In genomic region chr11:36456136-36456535, GRCh38 we compare ENCODE assay signal across 1 cellular context.
TF ChIP-seq lines count a peak whose summit lies in the region.

No MANE protein-coding gene starts in this region.

TF ChIP-seq in SK-N-SH, 30 proteins besides CTCF, POLR2A, EP300 and RAD21 (continued from another document):
- no peak for TF ChIP-seq ZBTB33 (IDR thresholded peaks at IDR 0.05; ENCODE audit: borderline replicate concordance, low read depth)
- TF ChIP-seq CHD2 (IDR thresholded peaks at IDR 0.05; ENCODE audit: low read length, partially characterized antibody), result no peak
- TF ChIP-seq USF1 (IDR thresholded peaks at IDR 0.05; ENCODE audit: borderline replicate concordance, low read depth), result no peak
- TF ChIP-seq, protein P1, sequence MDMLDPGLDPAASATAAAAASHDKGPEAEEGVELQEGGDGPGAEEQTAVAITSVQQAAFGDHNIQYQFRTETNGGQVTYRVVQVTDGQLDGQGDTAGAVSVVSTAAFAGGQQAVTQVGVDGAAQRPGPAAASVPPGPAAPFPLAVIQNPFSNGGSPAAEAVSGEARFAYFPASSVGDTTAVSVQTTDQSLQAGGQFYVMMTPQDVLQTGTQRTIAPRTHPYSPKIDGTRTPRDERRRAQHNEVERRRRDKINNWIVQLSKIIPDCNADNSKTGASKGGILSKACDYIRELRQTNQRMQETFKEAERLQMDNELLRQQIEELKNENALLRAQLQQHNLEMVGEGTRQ (IDR thresholded peaks at IDR 0.05; ENCODE audit: borderline replicate concordance, low read depth, low read length), result no peak
- no peak for TF ChIP-seq RFX5 (IDR thresholded peaks at IDR 0.05; ENCODE audit: low read length)
- TF ChIP-seq NRF1 (IDR thresholded peaks at IDR 0.05; ENCODE audit: low read depth, low read length), result no peak
- TF ChIP-seq FOXJ3 (CRISPR knock-in tag; IDR thresholded peaks at IDR 0.05), result no peak
- TF ChIP-seq GABPA (IDR thresholded peaks at IDR 0.05; ENCODE audit: low read depth), result no peak
